In genomic region chr4:108492816-108493595, GRCh38 we compare ENCODE assay signal across 8 cellular contexts.
DNase-seq lines count a peak whose midpoint lies in the region; ATAC-seq and TF ChIP-seq lines count a peak whose summit lies in the region.

No MANE protein-coding gene starts in this region.

- ATAC-seq in HG02588 (IDR thresholded peaks at IDR 0.05; ENCODE audit: unreplicated experiment) = no peak

- DNase-seq in activated effector memory CD4-positive, alpha-beta T cell treated with anti-CD3 and anti-CD28 coated beads, Interleukin-2, amount 50 U/mL, for 16 hours = peak; percentile 69
- DNase-seq in activated effector memory CD4-positive, alpha-beta T cell treated with Interleukin-2 at 50 U/mL for 16 hours = no peak
- DNase-seq in SKM-1 treated with dmso at 0.1 percent for 144 hours (lab: John Stamatoyannopoulos, UW; ENCODE audit: unreplicated experiment) (peak; percentile 5), epithelial cell of proximal tubule (ENCODE audit: low read depth) (no peak), HT-29 (ENCODE audit: low spot score) (no peak), NCI-H2029 (lab: John Stamatoyannopoulos, UW) (no peak)
- DNase-seq in stimulated activated CD8-positive, alpha-beta memory T cell treated with anti-CD3 and anti-CD28 coated beads, Interleukin-4, amount 100 ng/mL, for 48 hours = peak; percentile 54

- H3K4me3 ChIP-seq in epithelial cell of proximal tubule (ENCODE audit: low read depth, low read length) = no peak overlapping the region

- peak; percentile 68 for TF ChIP-seq CTCF in epithelial cell of proximal tubule (conservative IDR thresholded peaks at IDR 0.05; ENCODE audit: low read depth, low read length)

Comparison
In these comparisons a context has a peak if more than half of its experiments do, and no peak if none do; other contexts are left out.
1. DNase-seq: peak in activated effector memory CD4-positive, alpha-beta T cell treated with anti-CD3 and anti-CD28 coated beads, Interleukin-2, amount 50 U/mL, for 16 hours (single experiment), SKM-1 treated with dmso at 0.1 percent for 144 hours (single experiment) and stimulated activated CD8-positive, alpha-beta memory T cell treated with anti-CD3 and anti-CD28 coated beads, Interleukin-4, amount 100 ng/mL, for 48 hours (single experiment); none in activated effector memory CD4-positive, alpha-beta T cell treated with Interleukin-2 at 50 U/mL for 16 hours (single experiment), epithelial cell of proximal tubule (single experiment), HT-29 (single experiment) and NCI-H2029 (single experiment).